14 cellular contexts compared by ENCODE assay signal in the genomic region with DNA sequence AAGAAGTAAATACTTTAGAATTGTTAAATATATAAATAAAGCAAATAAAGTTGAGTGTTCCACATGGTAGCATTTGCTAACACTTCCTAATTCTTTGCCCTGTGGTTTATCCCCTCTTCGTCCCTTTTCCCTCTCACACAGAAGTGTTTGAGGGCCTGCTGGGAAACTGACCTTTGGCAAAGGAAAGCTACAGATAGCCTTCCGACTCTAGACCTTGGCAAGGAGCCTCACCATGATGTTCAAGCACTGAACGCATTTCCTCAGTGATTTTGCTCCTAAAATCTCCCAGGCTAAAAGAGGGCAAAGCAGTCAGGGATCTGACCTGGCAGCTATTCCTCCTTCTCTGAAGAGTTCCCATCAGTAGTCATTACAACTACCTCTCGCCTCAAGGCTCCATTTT. TPM values are rescaled to one million over a fixed set of nuclear protein-coding genes. Genes with fewer than 3 reads are reported as not detected.
DNase-seq lines count a peak whose midpoint lies in the region; TF ChIP-seq lines count a peak whose summit lies in the region.
"Had no signal": no experiment of that assay in that cellular context is flagged by ENCODE, and none has a peak within 500 bp of the region (broad histone marks: within the 10 kb centered on the region; RNA-seq: fewer than 3 reads in every experiment).

No MANE protein-coding gene starts in this region.

- WGBS in mammary epithelial cell (ENCODE audit: low coverage, missing lambda C conversion rate) = 81% methylated on average over 4 of the region's 4 CpGs

- TF ChIP-seq POLR2A in breast epithelium (IDR thresholded peaks at IDR 0.05) = no peak

- no peaks in the 10 kb centered on the region for H4K20me1 ChIP-seq in mammary epithelial cell (ENCODE audit: insufficient read depth, low read length)

- dilution Hi-C loops in mammary epithelial cell (cut with HindIII; ENCODE audit: low sequenced_read_pairs) = loop anchor here (5.0 kb wide), 1 partner anchor 95 kb away; no protein-coding TSS in a partner anchor

- H3K79me2 ChIP-seq in mammary epithelial cell (ENCODE audit: insufficient read depth, low read length) = no peaks in the 10 kb centered on the region

- POLR2A ChIA-PET in RWPE1 (lab: Yijun Ruan, JAX; ENCODE audit: low non-redundant PET) = no interaction called here

- TF ChIP-seq CTCF in breast epithelium (IDR thresholded peaks at IDR 0.05) = no peak
- TF ChIP-seq CTCF in mammary epithelial cell (conservative IDR thresholded peaks at IDR 0.05 in 1 of 2, IDR thresholded peaks at IDR 0.05 in 1 of 2; ENCODE audit: extremely low read depth in 1 of 2, insufficient read depth in 1 of 2, low read depth in 1 of 2, low read length in 2 of 2) = no peak
- TF ChIP-seq CTCF in RWPE1 (conservative IDR thresholded peaks at IDR 0.05; ENCODE audit: low read depth) = no peak

- H3K9me3 ChIP-seq in breast epithelium = no peaks in the 10 kb centered on the region
- H3K9me3 ChIP-seq in mammary epithelial cell (replicated peaks; ENCODE audit: insufficient read depth, low read length) = no peaks in the 10 kb centered on the region
- H3K9me3 ChIP-seq: Peyer's patch had no signal

- intact Hi-C loops in breast epithelium (cut with DNase I; ENCODE audit: low total_unique reads) (no loop called here), mammary epithelial cell (cut with micrococcal nuclease) (no loop called here)

- H3K27ac ChIP-seq in breast epithelium (peak overlapping the region; percentile 70 to 87), mammary epithelial cell (ENCODE audit: insufficient read depth, low read depth, low read length) (no peak overlapping the region), cingulate gyrus (ENCODE audit: low read depth, low read length) (peak overlapping the region; percentile 75), layer of hippocampus (ENCODE audit: low read depth, low read length) (peak overlapping the region; percentile 64), temporal lobe (ENCODE audit: low read depth, low read length) (peak overlapping the region; percentile 75), RWPE1 (no peak overlapping the region)

- H3K36me3 ChIP-seq in breast epithelium = no peaks in the 10 kb centered on the region
- peaks cover 11% of the 10 kb centered on the region for H3K36me3 ChIP-seq in mammary epithelial cell (ENCODE audit: insufficient read depth, low read length)

- H3K4me1 ChIP-seq in breast epithelium (peaks cover 3 to 12% of the 10 kb centered on the region in 2 donors), mammary epithelial cell (ENCODE audit: insufficient read depth, low read length) (peaks cover 16% of the 10 kb centered on the region)

- no peak overlapping the region for H2AFZ ChIP-seq in mammary epithelial cell (ENCODE audit: low read depth, low read length)

- no TSS peak for BruUV-seq in mammary epithelial cell (replicated peaks; lab: Mats Ljungman, UMichigan)

- H3K27me3 ChIP-seq in breast epithelium = no peaks in the 10 kb centered on the region
- H3K27me3 ChIP-seq in mammary epithelial cell (ENCODE audit: insufficient read depth, low read length) = no peaks in the 10 kb centered on the region
- no peaks in the 10 kb centered on the region for H3K27me3 ChIP-seq in layer of hippocampus (ENCODE audit: control insufficient read depth, insufficient read depth, low read length)
- H3K27me3 ChIP-seq: Peyer's patch had no signal

- CTCF ChIA-PET in mammary epithelial cell (lab: Charles Lee; ENCODE audit: low non-redundant PET) = no interaction called here
- CTCF ChIA-PET in RWPE1 (lab: Yijun Ruan, JAX) = no interaction called here

- H3K4me2 ChIP-seq in mammary epithelial cell (ENCODE audit: insufficient read depth, low read depth, low read length) = no peak overlapping the region

- DNase-seq in breast epithelium (ENCODE audit: low spot score in 2 of 2) (no peak), mammary epithelial cell (no peak), RWPE1 (ENCODE audit: low spot score) (no peak), NCI-H526 (lab: John Stamatoyannopoulos, UW) (no peak), germinal center (ENCODE audit: low spot score) (no peak)
- DNase-seq: NCI-H187 treated with DMSO at 0.1 percent for 48 hours, NCI-H446, NCI-H774 had no signal

- no peak overlapping the region for H3K9ac ChIP-seq in mammary epithelial cell (ENCODE audit: insufficient read depth, low read length)

- in situ Hi-C loops in mammary epithelial cell (cut with MboI; ENCODE audit: low sequenced_read_pairs in 2 of 2) = no loop called here

- H3K4me3 ChIP-seq in breast epithelium = no peak overlapping the region
- no peak overlapping the region for H3K4me3 ChIP-seq in mammary epithelial cell (replicated peaks in 1 of 3; ENCODE audit: insufficient read depth in 1 of 3, low read depth in 2 of 3, low read length in 3 of 3)
- H3K4me3 ChIP-seq: Peyer's patch had no signal

RNA-seq across cellular contexts. Expression of gene HORMAD2, which starts 52.5 kb away (rescaled TPM):
- total RNA-seq in breast epithelium (not detected), mammary epithelial cell (not detected), temporal lobe (0.25 TPM)
- polyA plus RNA-seq in mammary epithelial cell = not detected
- polyA minus RNA-seq in mammary epithelial cell = not detected
- total RNA-seq: LHCN-M2, Peyer's patch had no signal
- polyA plus RNA-seq: IgD-negative memory B cell had no signal

Comparison
In these comparisons a context has a peak if more than half of its experiments do, and no peak if none do; other contexts are left out.
1. H3K27ac ChIP-seq: peak in breast epithelium (2 of 2), cingulate gyrus (single experiment), layer of hippocampus (single experiment) and temporal lobe (single experiment); none in mammary epithelial cell (single experiment) and RWPE1 (single experiment).